ENCODE assay signal across 3 cellular contexts in genomic region chr3:20726786-20727185, GRCh38.
TF ChIP-seq lines count a peak whose summit lies in the region.

No MANE protein-coding gene starts in this region.

TF ChIP-seq in A549, 52 proteins besides CTCF, POLR2A, EP300 and RAD21 (continued from another document):
- no peak for TF ChIP-seq ELK1 (IDR thresholded peaks at IDR 0.05; ENCODE audit: low read depth, low read length)
- no peak for TF ChIP-seq CEBPB (IDR thresholded peaks at IDR 0.05)
- TF ChIP-seq HOXA7 (CRISPR knock-in tag; IDR thresholded peaks at IDR 0.05) = no peak
- TF ChIP-seq BCL3 (IDR thresholded peaks at IDR 0.05) = no peak
- peak; percentile 71 for TF ChIP-seq MAFK (IDR thresholded peaks at IDR 0.05; ENCODE audit: partially characterized antibody)

TF ChIP-seq in IMR-90, 13 proteins besides CTCF, POLR2A, EP300 and RAD21 (continued from another document):
- TF ChIP-seq ELK1 (IDR thresholded peaks at IDR 0.05; ENCODE audit: borderline replicate concordance, low read depth, low read length) (no peak), MAFK (IDR thresholded peaks at IDR 0.05; ENCODE audit: low read depth, low read length) (peak; percentile 68), BHLHE40 (IDR thresholded peaks at IDR 0.05; ENCODE audit: low read depth, low read length) (no peak)

TF ChIP-seq in K562, 482 proteins besides CTCF, POLR2A, EP300 and RAD21 (continued from another document):
- peak; percentile 73 for TF ChIP-seq MAFG (tag; conservative IDR thresholded peaks at IDR 0.05)
- TF ChIP-seq ZBTB2 (IDR thresholded peaks at IDR 0.05) = no peak
- TF ChIP-seq RUNX1 (IDR thresholded peaks at IDR 0.05; ENCODE audit: low read depth) = no peak
- TF ChIP-seq MEF2A (IDR thresholded peaks at IDR 0.05; ENCODE audit: control insufficient read depth, low read depth, low read length) = no peak
- TF ChIP-seq ESRRB (CRISPR knock-in tag; IDR thresholded peaks at IDR 0.05; ENCODE audit: borderline replicate concordance) = no peak
- TF ChIP-seq ZNF699 (CRISPR knock-in tag; IDR thresholded peaks at IDR 0.05; ENCODE audit: insufficient replicate concordance) = no peak
- no peak for TF ChIP-seq PTRF (tag; IDR thresholded peaks at IDR 0.05)
- TF ChIP-seq CTBP1 (IDR thresholded peaks at IDR 0.05; ENCODE audit: borderline replicate concordance) = no peak
- TF ChIP-seq EGR1 (conservative IDR thresholded peaks at IDR 0.05) = no peak
- peak; percentile 52 for TF ChIP-seq MAFF (IDR thresholded peaks at IDR 0.05; ENCODE audit: low read length)
- no peak for TF ChIP-seq ZC3H11A (IDR thresholded peaks at IDR 0.05; ENCODE audit: low read depth, low read length)
- no peak for TF ChIP-seq YBX1 (IDR thresholded peaks at IDR 0.05)
- no peak for TF ChIP-seq ETV6 (IDR thresholded peaks at IDR 0.05; ENCODE audit: borderline replicate concordance in 1 of 2, low read depth in 2 of 2, low read length in 1 of 2)
- no peak for TF ChIP-seq ETV6 (CRISPR knock-in tag; IDR thresholded peaks at IDR 0.05; ENCODE audit: borderline replicate concordance)
- no peak for TF ChIP-seq SRF (CRISPR knock-in tag; IDR thresholded peaks at IDR 0.05)
- peak; percentile 9; the same call in 1 of the 2 replicates for TF ChIP-seq MAFK (IDR thresholded peaks at IDR 0.05; ENCODE audit: low read length)
- TF ChIP-seq C11orf30 (IDR thresholded peaks at IDR 0.05; ENCODE audit: low read depth) = peak; percentile 80
- no peak for TF ChIP-seq PHTF2 (CRISPR knock-in tag; IDR thresholded peaks at IDR 0.05)
- TF ChIP-seq KDM2B (CRISPR knock-in tag; IDR thresholded peaks at IDR 0.05) = no peak
- TF ChIP-seq ZNF655 (CRISPR knock-in tag; IDR thresholded peaks at IDR 0.05) = no peak
- no peak for TF ChIP-seq ZNF184 (CRISPR knock-in tag; IDR thresholded peaks at IDR 0.05)
- TF ChIP-seq FOXA1 (IDR thresholded peaks at IDR 0.05; ENCODE audit: borderline replicate concordance) = no peak
- TF ChIP-seq KDM5B (IDR thresholded peaks at IDR 0.05; ENCODE audit: insufficient replicate concordance, low read depth, low read length) = no peak
- TF ChIP-seq E4F1 (CRISPR knock-in tag; IDR thresholded peaks at IDR 0.05; ENCODE audit: borderline replicate concordance) = no peak
- peak; percentile 88 for TF ChIP-seq ZNF316 (IDR thresholded peaks at IDR 0.05)
- no peak for TF ChIP-seq PHF20 (IDR thresholded peaks at IDR 0.05; ENCODE audit: partially characterized antibody)
- TF ChIP-seq PRPF4 (IDR thresholded peaks at IDR 0.05; ENCODE audit: insufficient read depth, low read depth, low read length, poor library complexity, severe bottlenecking) = no peak
- TF ChIP-seq TEAD4 (IDR thresholded peaks at IDR 0.05; ENCODE audit: low read length) = no peak
- TF ChIP-seq TEAD4 (CRISPR knock-in tag; IDR thresholded peaks at IDR 0.05; ENCODE audit: borderline replicate concordance) = no peak
- TF ChIP-seq ZNF717 (CRISPR knock-in tag; IDR thresholded peaks at IDR 0.05) = no peak
- TF ChIP-seq ZNF395 (CRISPR knock-in tag; IDR thresholded peaks at IDR 0.05) = no peak
- TF ChIP-seq ID3 (CRISPR knock-in tag; IDR thresholded peaks at IDR 0.05) = no peak
- TF ChIP-seq ID3 (tag; IDR thresholded peaks at IDR 0.05) = no peak
- no peak for TF ChIP-seq PTBP1 (IDR thresholded peaks at IDR 0.05; ENCODE audit: low read depth, low read length)
- TF ChIP-seq RERE (CRISPR knock-in tag; IDR thresholded peaks at IDR 0.05; ENCODE audit: borderline replicate concordance) = no peak
- TF ChIP-seq GABPB1 (CRISPR knock-in tag; IDR thresholded peaks at IDR 0.05) = no peak
- TF ChIP-seq ZNF707 (CRISPR knock-in tag; conservative IDR thresholded peaks at IDR 0.05) = no peak
- TF ChIP-seq HES1 (IDR thresholded peaks at IDR 0.05; ENCODE audit: low read depth) = no peak
